In the genomic region with DNA sequence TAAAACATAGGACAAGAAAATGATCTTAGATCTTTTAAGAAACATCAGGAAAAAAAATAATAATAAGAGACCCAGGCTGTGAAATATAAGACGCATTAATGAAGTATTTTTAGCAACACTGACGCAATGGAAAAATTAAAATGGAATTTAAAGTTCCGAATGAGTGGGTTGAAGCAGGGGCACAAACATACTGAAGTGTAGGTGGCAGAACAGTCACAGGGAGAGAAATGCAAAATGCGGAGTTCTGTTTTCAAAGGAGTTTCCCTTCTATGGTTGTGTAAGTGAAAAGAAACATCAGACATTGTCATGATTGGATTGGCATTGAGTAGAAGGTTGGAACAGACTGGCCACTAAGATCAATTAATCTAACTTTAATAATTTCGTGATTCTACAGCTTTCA, we compare ENCODE assay signal across 28 cellular contexts.
"Had no signal": no experiment of that assay in that cellular context is flagged by ENCODE, and none has a peak within 500 bp of the region (broad histone marks: within the 10 kb centered on the region; RNA-seq: fewer than 3 reads in every experiment).

No MANE protein-coding gene starts in this region.

- H3K9me3 ChIP-seq: adrenal gland, body of pancreas, colonic mucosa, gastrocnemius medialis had no signal

- H3K4me3 ChIP-seq: adrenal gland, body of pancreas, colonic mucosa, gastrocnemius medialis had no signal

- H3K27ac ChIP-seq: adrenal gland, body of pancreas, colonic mucosa, foreskin keratinocyte, gastrocnemius medialis had no signal

- ATAC-seq: activated CD4-positive, alpha-beta T cell treated with anti-CD3 and anti-CD28 coated beads for 36 hours; activated CD8-positive, alpha-beta memory T cell treated with anti-CD3 and anti-CD28 coated beads, Interleukin-2, amount 10 ng/mL, durations not matched to agents 7 days and 5 days; activated CD8-positive, alpha-beta T cell treated with anti-CD3 and anti-CD28 coated beads, Interleukin-2, amount 10 ng/mL, durations not matched to agents 7 days and 5 days; activated naive CD8-positive, alpha-beta T cell treated with anti-CD3 and anti-CD28 coated beads, Interleukin-2, amount 50 U/mL, for 24 hours; body of pancreas; esophagus mucosa; foreskin keratinocyte; gastrocnemius medialis had no signal

- H3K4me1 ChIP-seq: colonic mucosa, gastrocnemius medialis had no signal

- DNase-seq: activated CD4-positive, alpha-beta memory T cell treated with anti-CD3 and anti-CD28 coated beads for 36 hours; activated CD4-positive, alpha-beta T cell treated with anti-CD3 and anti-CD28 coated beads for 36 hours; activated CD4-positive, alpha-beta T cell treated with anti-CD3 and anti-CD28 coated beads, Interleukin-2, amount 10 ng/mL, durations not matched to agents 24 days and 14 days; activated CD4-positive, CD25-positive, alpha-beta regulatory T cell; activated CD4-positive, CD25-positive, alpha-beta regulatory T cell treated with anti-CD3 and anti-CD28 coated beads, Interleukin-2, amount 50 U/mL, for 72 hours; activated CD8-positive, alpha-beta memory T cell treated with anti-CD3 and anti-CD28 coated beads, Interleukin-2, amount 10 ng/mL, durations not matched to agents 7 days and 5 days; activated CD8-positive, alpha-beta memory T cell treated with anti-CD3 and anti-CD28 coated beads, Interleukin-2, amount 50 U/mL, for 4 hours; activated CD8-positive, alpha-beta T cell treated with anti-CD3 and anti-CD28 coated beads, Interleukin-2, amount 10 ng/mL, durations not matched to agents 7 days and 5 days; activated effector memory CD4-positive, alpha-beta T cell treated with anti-CD3 and anti-CD28 coated beads, Interleukin-2, amount 50 U/mL, for 16 hours; activated naive CD4-positive, alpha-beta T cell treated with anti-CD3 and anti-CD28 coated beads for 36 hours; activated naive CD8-positive, alpha-beta T cell treated with anti-CD3 and anti-CD28 coated beads for 36 hours; activated naive CD8-positive, alpha-beta T cell treated with anti-CD3 and anti-CD28 coated beads, Interleukin-2, amount 50 U/mL, for 24 hours; activated T-cell treated with anti-CD3 and anti-CD28 coated beads, Interleukin-2, amount 50 U/mL, for 1 hour; activated T-cell treated with anti-CD3 and anti-CD28 coated beads, Interleukin-2, amount 50 U/mL, for 48 hours; adrenal gland; amygdala; aorta; body of pancreas; central memory CD4-positive, alpha-beta T cell; cerebellar nuclear complex; colonic mucosa; effector CD8-positive, alpha-beta T cell; endodermal cell; foreskin keratinocyte; gastrocnemius medialis; glutamatergic neuron; T-helper 2 cell had no signal

- H3K36me3 ChIP-seq: adrenal gland, colonic mucosa, gastrocnemius medialis had no signal

- H3K27me3 ChIP-seq: adrenal gland, body of pancreas, colonic mucosa, gastrocnemius medialis had no signal
